In genomic region chr18:7626922-7627440, GRCh38 we compare ENCODE assay signal across 11 cellular contexts. TPM values are rescaled to one million over a fixed set of nuclear protein-coding genes. Genes with fewer than 3 reads are reported as not detected.
DNase-seq lines count a peak whose midpoint lies in the region; ATAC-seq, FAIRE-seq and TF ChIP-seq lines count a peak whose summit lies in the region.
"Had no signal": no experiment of that assay in that cellular context is flagged by ENCODE, and none has a peak within 500 bp of the region (broad histone marks: within the 10 kb centered on the region; RNA-seq: fewer than 3 reads in every experiment).

No MANE protein-coding gene starts in this region.

- peak; percentile 64 for FAIRE-seq in keratinocyte (lab: Jason Lieb, UNC)

- H3K9me3 ChIP-seq in right atrium auricular region (no peaks in the 10 kb centered on the region), keratinocyte (ENCODE audit: control insufficient read depth, low read depth, low read length) (no peaks in the 10 kb centered on the region), MM.1S (replicated peaks; ENCODE audit: insufficient read depth, low read length) (no peaks in the 10 kb centered on the region), neural progenitor cell (ENCODE audit: low read depth) (no peaks in the 10 kb centered on the region)

- no peaks in the 10 kb centered on the region for H3K9me3 Mint-ChIP-seq in neural progenitor cell

- H3K9me2 ChIP-seq in MM.1S (replicated peaks; ENCODE audit: insufficient read depth, low read length), result no peaks in the 10 kb centered on the region

- H3K4me1 ChIP-seq in right atrium auricular region (peaks cover 0 to 53% of the 10 kb centered on the region in 2 donors), keratinocyte (ENCODE audit: control insufficient read depth, extremely low read depth, insufficient read depth, low read length) (peaks cover 20% of the 10 kb centered on the region), MM.1S (ENCODE audit: low read length) (no peaks in the 10 kb centered on the region), neural progenitor cell (peaks cover 10% of the 10 kb centered on the region)

- no peaks in the 10 kb centered on the region for H3K36me3 Mint-ChIP-seq in neural progenitor cell

- no peak overlapping the region for H3K4me3 ChIP-seq in right atrium auricular region
- no peak overlapping the region for H3K4me3 ChIP-seq in cardiac fibroblast (replicated peaks in 1 of 2; ENCODE audit: low read depth in 2 of 2, low read length in 2 of 2)
- no peak overlapping the region for H3K4me3 ChIP-seq in keratinocyte (ENCODE audit: control insufficient read depth in 2 of 3, extremely low read depth in 1 of 3, insufficient read depth in 2 of 3, low read depth in 1 of 3, low read length in 3 of 3)
- H3K4me3 ChIP-seq in MM.1S (ENCODE audit: low read length), result no peak overlapping the region
- H3K4me3 ChIP-seq in neural progenitor cell, result no peak overlapping the region

- intact Hi-C loops in Right ventricle myocardium superior (cut with DNase I), result no loop called here

- H3K27me3 Mint-ChIP-seq in neural progenitor cell (ENCODE audit: insufficient read depth, low read depth), result peaks cover 4% of the 10 kb centered on the region
- H3K27me3 Mint-ChIP-seq: B cell had no signal

- H3K4me2 ChIP-seq in keratinocyte (ENCODE audit: control insufficient read depth, extremely low read depth, insufficient read depth, low read depth, low read length) (no peak overlapping the region), MM.1S (ENCODE audit: low read depth, low read length) (no peak overlapping the region), neural progenitor cell (no peak overlapping the region)

- H3F3A ChIP-seq in MM.1S (ENCODE audit: insufficient read depth, low read length), result no peaks in the 10 kb centered on the region
- no peaks in the 10 kb centered on the region for H3F3A ChIP-seq in neural progenitor cell (ENCODE audit: low read depth)

- H3K79me2 ChIP-seq in keratinocyte (ENCODE audit: control insufficient read depth, insufficient read depth, low read length) (peaks cover 6% of the 10 kb centered on the region), MM.1S (ENCODE audit: low read length) (no peaks in the 10 kb centered on the region), neural progenitor cell (ENCODE audit: low read depth) (no peaks in the 10 kb centered on the region)

- H3K27ac ChIP-seq in right atrium auricular region (peak overlapping the region in 1 of 2 donors; percentile 8), keratinocyte (ENCODE audit: control insufficient read depth, insufficient read depth, low read length) (no peak overlapping the region), MM.1S (ENCODE audit: low read length) (no peak overlapping the region), neural progenitor cell (no peak overlapping the region)

- H3K27ac Mint-ChIP-seq in neural progenitor cell, result no peak overlapping the region
- H3K27ac Mint-ChIP-seq: B cell had no signal

- no peak for TF ChIP-seq CTCF in right atrium auricular region (IDR thresholded peaks at IDR 0.05)
- TF ChIP-seq CTCF in cardiac fibroblast (IDR thresholded peaks at IDR 0.05; ENCODE audit: low read depth, low read length), result peak; percentile 23
- TF ChIP-seq CTCF in keratinocyte (optimal IDR thresholded peaks at IDR 0.05 in 1 of 3, IDR thresholded peaks at IDR 0.05 in 1 of 3, conservative IDR thresholded peaks at IDR 0.05 in 1 of 3; ENCODE audit: extremely low read depth in 1 of 3, insufficient read depth in 2 of 3, low read length in 3 of 3), result peak; percentile 10 to 71 (median 21)
- TF ChIP-seq CTCF in MM.1S (IDR thresholded peaks at IDR 0.05; ENCODE audit: low read length), result no peak
- no peak for TF ChIP-seq CTCF in neural progenitor cell (IDR thresholded peaks at IDR 0.05)

- dilution Hi-C loops in keratinocyte (cut with MboI; ENCODE audit: extremely low pct_ligation_motif_present, low sequenced_read_pairs), result no loop called here

- H3K36me3 ChIP-seq in right atrium auricular region (no peaks in the 10 kb centered on the region), keratinocyte (ENCODE audit: control insufficient read depth in 2 of 2, extremely low read depth in 1 of 2, insufficient read depth in 2 of 2, low read length in 2 of 2) (no peaks in the 10 kb centered on the region), MM.1S (replicated peaks; ENCODE audit: insufficient read depth, low read length) (no peaks in the 10 kb centered on the region), neural progenitor cell (no peaks in the 10 kb centered on the region)

- H2AFZ ChIP-seq in keratinocyte (ENCODE audit: control insufficient read depth, low read length) (no peak overlapping the region), MM.1S (ENCODE audit: low read length) (no peak overlapping the region), neural progenitor cell (replicated peaks) (no peak overlapping the region)

- no peaks in the 10 kb centered on the region for H3K27me3 ChIP-seq in right atrium auricular region
- H3K27me3 ChIP-seq in keratinocyte (ENCODE audit: control insufficient read depth, extremely low read depth, insufficient read depth, low read length), result no peaks in the 10 kb centered on the region
- H3K27me3 ChIP-seq in MM.1S (replicated peaks; ENCODE audit: insufficient read depth, low read length), result no peaks in the 10 kb centered on the region
- H3K27me3 ChIP-seq in neural progenitor cell, result no peaks in the 10 kb centered on the region

- ATAC-seq in Right ventricle myocardium superior (ENCODE audit: poor library complexity), result peak; percentile 44

- no peak overlapping the region for H3K4me3 Mint-ChIP-seq in neural progenitor cell
- H3K4me3 Mint-ChIP-seq: B cell had no signal

- no peaks in the 10 kb centered on the region for H3K4me1 Mint-ChIP-seq in neural progenitor cell
- H3K4me1 Mint-ChIP-seq: B cell had no signal

- DNase-seq in Right ventricle myocardium superior (no peak), right atrium auricular region (ENCODE audit: low spot score) (no peak), cardiac fibroblast (ENCODE audit: low read depth in 2 of 2) (peak; percentile 63 to 75), keratinocyte (ENCODE audit: low read depth, low spot score) (peak; percentile 9), AML-193 (lab: John Stamatoyannopoulos, UW) (no peak), MM.1S (no peak), NCI-H526 (lab: John Stamatoyannopoulos, UW) (no peak), neural progenitor cell (ENCODE audit: low spot score) (no peak)
- DNase-seq: activated gamma-delta T cell, NCI-H524 had no signal

- H3K9me1 ChIP-seq in keratinocyte (ENCODE audit: control insufficient read depth, extremely low read depth, insufficient read depth, low read length), result no peaks in the 10 kb centered on the region

- H3K9ac ChIP-seq in keratinocyte (ENCODE audit: control insufficient read depth, extremely low read depth, insufficient read depth, low read length) (no peak overlapping the region), MM.1S (ENCODE audit: low read length) (no peak overlapping the region), neural progenitor cell (no peak overlapping the region)

- H4K20me1 ChIP-seq in keratinocyte (ENCODE audit: control insufficient read depth, extremely low read depth, insufficient read depth, low read length) (no peaks in the 10 kb centered on the region), MM.1S (ENCODE audit: insufficient read depth, low read length) (no peaks in the 10 kb centered on the region), neural progenitor cell (ENCODE audit: low read depth) (no peaks in the 10 kb centered on the region)

RNA-seq across cellular contexts. Expression of gene PTPRM, which starts 59.9 kb away (rescaled TPM):
- 101 TPM for total RNA-seq in Right ventricle myocardium superior
- total RNA-seq in right atrium auricular region, result 100 to 1,000 TPM in 1 of 2 donors, 10 to 100 TPM in 1; 80.1 to 106 TPM
- polyA plus RNA-seq in keratinocyte, result 42.3 to 90.7 TPM (median 54.5 TPM) in 3 replicates
- polyA plus RNA-seq in keratinocyte (2011; ENCODE audit: low read depth), result 29.5 TPM
- polyA plus RNA-seq in keratinocyte (2011; cell fraction: cytosol; rRNA removed), result 23.8 and 32.1 TPM in 2 replicates
- 287 and 313 TPM in 2 replicates for polyA plus RNA-seq in keratinocyte (2011; cell fraction: nucleus; rRNA removed)
- 16.3 and 29.1 TPM in 2 replicates for polyA plus RNA-seq in keratinocyte (2012; ENCODE audit: low replicate concordance)
- 21.8 to 86.0 TPM (median 76.7 TPM) in 3 replicates for polyA minus RNA-seq in keratinocyte
- 22.8 TPM for polyA minus RNA-seq in keratinocyte (2011; cell fraction: cytosol; rRNA and poly(A)+ RNA removed)
- polyA minus RNA-seq in keratinocyte (2011; cell fraction: nucleus; rRNA and poly(A)+ RNA removed), result 113 and 244 TPM in 2 replicates
- total RNA-seq in neural progenitor cell (ENCODE audit: low replicate concordance), result 13.9 and 18.6 TPM in 2 replicates

Comparison
In these comparisons a context has a peak if more than half of its experiments do, and no peak if none do; other contexts are left out.
1. DNase-seq: peak in cardiac fibroblast (2 of 2) and keratinocyte (single experiment); none in Right ventricle myocardium superior (single experiment), right atrium auricular region (single experiment), AML-193 (0 of 2), MM.1S (single experiment), NCI-H526 (0 of 2) and neural progenitor cell (single experiment).
2. CTCF ChIP-seq: peak in cardiac fibroblast (single experiment) and keratinocyte (3 of 3); none in right atrium auricular region (0 of 2), MM.1S (single experiment) and neural progenitor cell (single experiment).